ENCODE assay signal across 9 cellular contexts in genomic region chr18:2948038-2948437, GRCh38.
A peak's percentile ranks its signal among the peaks of the same experiment; 100 is the strongest.
DNase-seq lines count a peak whose midpoint lies in the region; ATAC-seq, FAIRE-seq and TF ChIP-seq lines count a peak whose summit lies in the region.
"Had no signal": no experiment of that assay in that cellular context is flagged by ENCODE, and none has a peak within 500 bp of the region (broad histone marks: within the 10 kb centered on the region; RNA-seq: fewer than 3 reads in every experiment).

No MANE protein-coding gene starts in this region.

- H3K4me3 ChIP-seq in Caco-2 (ENCODE audit: low read depth, low read length), result no peak overlapping the region
- H3K4me3 ChIP-seq in NB4 (ENCODE audit: low read depth, low read length), result no peak overlapping the region
- no peak overlapping the region for H3K4me3 ChIP-seq in mesendoderm (ENCODE audit: low read length)

- no peaks in the 10 kb centered on the region for H3K27me3 Mint-ChIP-seq in Caco-2 (ENCODE audit: insufficient read depth, unreplicated experiment)
- H3K27me3 Mint-ChIP-seq: activated naive CD8-positive, alpha-beta T cell treated with anti-CD3 and anti-CD28 coated beads, Interleukin-2, amount 10 ng/mL, durations not matched to agents 7 days and 5 days had no signal

- H3K4me1 ChIP-seq in Caco-2, result no peaks in the 10 kb centered on the region
- H3K4me1 ChIP-seq in mesendoderm (ENCODE audit: control insufficient read depth, low read depth, low read length), result no peaks in the 10 kb centered on the region

- no peak overlapping the region for H3K23ac ChIP-seq in mesendoderm (ENCODE audit: low read length)

- H3K27ac ChIP-seq in mesendoderm (ENCODE audit: low read depth, low read length), result no peak overlapping the region

- no peak overlapping the region for H4K5ac ChIP-seq in mesendoderm (ENCODE audit: low read length)

- DNase-seq in Caco-2, result no peak
- DNase-seq in NB4 (ENCODE audit: low read depth), result peak; percentile 20
- peak; percentile 67 for DNase-seq in dermis blood vessel endothelial cell
- DNase-seq in mesendoderm, result peak; percentile 69
- no peak for DNase-seq in medulla oblongata (ENCODE audit: extremely low spot score)
- DNase-seq in NCI-H1436 (lab: John Stamatoyannopoulos, UW), result no peak
- no peak for DNase-seq in GM19239 (ENCODE audit: insufficient read length, low spot score)
- DNase-seq: activated naive CD8-positive, alpha-beta T cell treated with anti-CD3 and anti-CD28 coated beads, Interleukin-2, amount 10 ng/mL, durations not matched to agents 7 days and 5 days had no signal

- intact Hi-C loops in Caco-2 (cut with micrococcal nuclease; ENCODE audit: unreplicated experiment), result no loop called here

- H4K8ac ChIP-seq in mesendoderm (ENCODE audit: low read depth, low read length), result no peak overlapping the region

- peaks cover 50% of the 10 kb centered on the region for H3K36me3 Mint-ChIP-seq in Caco-2 (ENCODE audit: insufficient read depth, unreplicated experiment)

- H3K4me2 ChIP-seq in mesendoderm (ENCODE audit: low read length), result no peak overlapping the region

- WGBS in mesendoderm (ENCODE audit: extremely low coverage, insufficient coverage, low lambda C conversion rate), result no CpG with 5 or more reads among the region's 3 CpGs

- no peak overlapping the region for H3K4me3 Mint-ChIP-seq in Caco-2 (ENCODE audit: unreplicated experiment)
- H3K4me3 Mint-ChIP-seq: activated naive CD8-positive, alpha-beta T cell treated with anti-CD3 and anti-CD28 coated beads, Interleukin-2, amount 10 ng/mL, durations not matched to agents 7 days and 5 days had no signal

- no peaks in the 10 kb centered on the region for H3K79me1 ChIP-seq in mesendoderm (ENCODE audit: low read length)

- no peaks in the 10 kb centered on the region for H3K36me3 ChIP-seq in Caco-2 (ENCODE audit: control insufficient read depth, insufficient read depth, low read length)
- H3K36me3 ChIP-seq in mesendoderm (ENCODE audit: control insufficient read depth, insufficient read depth, low read length), result no peaks in the 10 kb centered on the region

- H2BK120ac ChIP-seq in mesendoderm (ENCODE audit: low read depth, low read length), result no peak overlapping the region

- no peaks in the 10 kb centered on the region for H3K4me1 Mint-ChIP-seq in Caco-2 (ENCODE audit: low read depth, unreplicated experiment)

- H3K27me3 ChIP-seq in Caco-2 (replicated peaks; ENCODE audit: control insufficient read depth, insufficient read depth, low read length) (no peaks in the 10 kb centered on the region), mesendoderm (ENCODE audit: insufficient read depth, low read length, poor library complexity) (no peaks in the 10 kb centered on the region)

- ATAC-seq in GM21447 (IDR thresholded peaks at IDR 0.05; ENCODE audit: unreplicated experiment), result no peak

- H3K27ac Mint-ChIP-seq in Caco-2 (ENCODE audit: unreplicated experiment), result no peak overlapping the region
- H3K27ac Mint-ChIP-seq: activated naive CD8-positive, alpha-beta T cell treated with anti-CD3 and anti-CD28 coated beads, Interleukin-2, amount 10 ng/mL, durations not matched to agents 7 days and 5 days had no signal

- POLR2A ChIA-PET in Caco-2 (lab: Charles Lee), result interaction anchor here (1.3 kb wide), 1 partner anchor 9 kb away, joined by 5 read pairs; no protein-coding TSS in a partner anchor

- no peak overlapping the region for H3K56ac ChIP-seq in mesendoderm (ENCODE audit: low read length)

- no peak overlapping the region for H2AK5ac ChIP-seq in mesendoderm (ENCODE audit: low read length)

- peak; percentile 21 to 53 for TF ChIP-seq CTCF in Caco-2 (IDR thresholded peaks at IDR 0.05; ENCODE audit: insufficient read depth in 1 of 2, low read depth in 1 of 2, low read length in 1 of 2, severe bottlenecking in 1 of 2, unreplicated experiment in 1 of 2)
- TF ChIP-seq CTCF in NB4 (IDR thresholded peaks at IDR 0.05; ENCODE audit: low read depth, low read length), result no peak

- CTCF ChIA-PET in Caco-2 (lab: Charles Lee), result interaction anchor here (0.6 to 1.5 kb wide), 10 partner anchors 35 to 770 kb away, joined by 4 to 12 read pairs (median 6); partner anchors contain the start of gene EMILIN2

- no peak overlapping the region for H2BK5ac ChIP-seq in mesendoderm (ENCODE audit: low read length)

- FAIRE-seq in GM19239 (lab: Jason Lieb, UNC), result no peak

- no peaks in the 10 kb centered on the region for H3K9me3 ChIP-seq in Caco-2

- no peak overlapping the region for H2BK15ac ChIP-seq in mesendoderm (replicated peaks; ENCODE audit: low read depth)

- no peak overlapping the region for H3K9ac ChIP-seq in mesendoderm (ENCODE audit: low read length)

- no peak overlapping the region for H3K18ac ChIP-seq in mesendoderm (ENCODE audit: low read length)

- no peaks in the 10 kb centered on the region for H3K79me2 ChIP-seq in mesendoderm (ENCODE audit: control insufficient read depth, insufficient read depth, low read length)

- no peak for TF ChIP-seq POLR2A in NB4 (IDR thresholded peaks at IDR 0.05; ENCODE audit: extremely low read depth, insufficient read length)

- H3K4ac ChIP-seq in mesendoderm (ENCODE audit: low read depth, low read length), result no peak overlapping the region

- no TSS peak for BruUV-seq in Caco-2 (replicated peaks; lab: Mats Ljungman, UMichigan)

- no peaks in the 10 kb centered on the region for H3K9me3 Mint-ChIP-seq in Caco-2 (ENCODE audit: unreplicated experiment)
- H3K9me3 Mint-ChIP-seq: activated naive CD8-positive, alpha-beta T cell treated with anti-CD3 and anti-CD28 coated beads, Interleukin-2, amount 10 ng/mL, durations not matched to agents 7 days and 5 days had no signal

Comparison
In these comparisons a context has a peak if more than half of its experiments do, and no peak if none do; other contexts are left out.
1. DNase-seq: peak in NB4 (single experiment), dermis blood vessel endothelial cell (single experiment) and mesendoderm (single experiment); none in Caco-2 (0 of 2), medulla oblongata (single experiment), NCI-H1436 (single experiment) and GM19239 (single experiment).